Comparison of ENCODE assay signal across 21 cellular contexts in genomic region chr12:107484219-107484618, GRCh38.
DNase-seq lines count a peak whose midpoint lies in the region; ATAC-seq, FAIRE-seq and TF ChIP-seq lines count a peak whose summit lies in the region.
"Had no signal": no experiment of that assay in that cellular context is flagged by ENCODE, and none has a peak within 500 bp of the region (broad histone marks: within the 10 kb centered on the region; RNA-seq: fewer than 3 reads in every experiment).

No MANE protein-coding gene starts in this region.

- POLR2A ChIA-PET in HepG2 (lab: Yijun Ruan, JAX), result no interaction called here

- H3K4me1 ChIP-seq in HepG2 (ENCODE audit: insufficient read depth, low read length) (peaks cover 49% of the 10 kb centered on the region), right lobe of liver (peaks cover 0 to 6% (median 0%) of the 10 kb centered on the region in 4 donors), hepatocyte (ENCODE audit: insufficient read depth) (peaks cover 7% of the 10 kb centered on the region), thyroid gland (peaks cover 67 to 93% of the 10 kb centered on the region in 2 donors), upper lobe of left lung (peaks cover 0 to 8% (median 2%) of the 10 kb centered on the region in 4 donors)

- H3K4me3 ChIP-seq in HepG2 (replicated peaks in 1 of 3; ENCODE audit: insufficient read depth in 1 of 3, low read depth in 2 of 3, low read length in 3 of 3) (no peak overlapping the region), right lobe of liver (no peak overlapping the region), hepatocyte (no peak overlapping the region), thyroid gland (replicated peaks in 1 of 3) (no peak overlapping the region), upper lobe of left lung (no peak overlapping the region)

- no peaks in the 10 kb centered on the region for H3K9me2 ChIP-seq in hepatocyte (replicated peaks; ENCODE audit: insufficient read depth)

- H3K79me2 ChIP-seq in HepG2 (ENCODE audit: insufficient read depth, low read length), result no peaks in the 10 kb centered on the region
- no peaks in the 10 kb centered on the region for H3K79me2 ChIP-seq in hepatocyte

- H2AFZ ChIP-seq in HepG2 (ENCODE audit: low read length), result no peak overlapping the region
- H2AFZ ChIP-seq in hepatocyte, result no peak overlapping the region

- TF ChIP-seq CTCF in HepG2 (CRISPR knock-in tag; IDR thresholded peaks at IDR 0.05), result no peak
- no peak for TF ChIP-seq CTCF in right lobe of liver (IDR thresholded peaks at IDR 0.05)
- no peak for TF ChIP-seq CTCF in hepatocyte (IDR thresholded peaks at IDR 0.05; ENCODE audit: poor library complexity)
- TF ChIP-seq CTCF in thyroid gland (IDR thresholded peaks at IDR 0.05), result no peak
- TF ChIP-seq CTCF in upper lobe of left lung (IDR thresholded peaks at IDR 0.05), result no peak

- H3K4me2 ChIP-seq in HepG2 (ENCODE audit: low read depth, low read length), result peak overlapping the region; percentile 35; the same call in 1 of the 2 replicates
- H3K4me2 ChIP-seq in hepatocyte, result no peak overlapping the region

- H3K36me3 ChIP-seq in HepG2 (replicated peaks in 1 of 2; ENCODE audit: control insufficient read depth in 1 of 2, insufficient read depth in 2 of 2, low read length in 2 of 2), result no peaks in the 10 kb centered on the region
- no peaks in the 10 kb centered on the region for H3K36me3 ChIP-seq in right lobe of liver
- no peaks in the 10 kb centered on the region for H3K36me3 ChIP-seq in hepatocyte (replicated peaks; ENCODE audit: insufficient read depth, low read depth)
- H3K36me3 ChIP-seq in thyroid gland, result no peaks in the 10 kb centered on the region
- no peaks in the 10 kb centered on the region for H3K36me3 ChIP-seq in upper lobe of left lung

- DNase-seq in HepG2 (ENCODE audit: low spot score), result peak; percentile 21
- no peak for DNase-seq in right lobe of liver
- DNase-seq in ELR (ENCODE audit: low read depth), result peak; percentile 46
- peak; percentile 12 for DNase-seq in hepatocyte (ENCODE audit: low spot score)
- DNase-seq in thyroid gland, result no peak
- DNase-seq in upper lobe of left lung, result no peak
- DNase-seq: CD8-positive, alpha-beta memory T cell; GDM1; MV-4-11; NCI-H1417; NCI-H1694 treated with DMSO at 0.1 percent for 48 hours; NCI-H2081 treated with DMSO at 0.1 percent for 48 hours; NCI-H2171 treated with DMSO at 0.1 percent for 48 hours; NCI-H526; OCI-M1; Right ventricle myocardium superior had no signal

- H3K27me3 ChIP-seq in HepG2 (ENCODE audit: control insufficient read depth in 1 of 2, insufficient read depth in 2 of 2, low read length in 2 of 2) (no peaks in the 10 kb centered on the region), right lobe of liver (no peaks in the 10 kb centered on the region), hepatocyte (no peaks in the 10 kb centered on the region), thyroid gland (no peaks in the 10 kb centered on the region), upper lobe of left lung (no peaks in the 10 kb centered on the region)

- ATAC-seq in HepG2 (peak; percentile 41; the same call in 2 of the 3 replicates), right lobe of liver (no peak), HG03280 (IDR thresholded peaks at IDR 0.05; ENCODE audit: unreplicated experiment) (no peak), upper lobe of left lung (ENCODE audit: low FRiP score in 2 of 2) (no peak)

- H4K20me1 ChIP-seq in HepG2 (ENCODE audit: insufficient read depth, low read length) (0 out of 2 replicates have a peak, but pooled peaks cover 2% of the 10 kb centered on the region), hepatocyte (ENCODE audit: insufficient read depth, poor library complexity, severe bottlenecking) (no peaks in the 10 kb centered on the region)

- TF ChIP-seq POLR2A in HepG2 (IDR thresholded peaks at IDR 0.05; ENCODE audit: insufficient read depth in 1 of 2, low read depth in 2 of 2, low read length in 2 of 2) (no peak), right lobe of liver (IDR thresholded peaks at IDR 0.05) (no peak), thyroid gland (IDR thresholded peaks at IDR 0.05) (no peak), upper lobe of left lung (IDR thresholded peaks at IDR 0.05) (no peak)

- H3K9ac ChIP-seq in HepG2 (ENCODE audit: insufficient read depth, low read depth, low read length), result no peak overlapping the region

- TF ChIP-seq RAD21 in HepG2 (CRISPR knock-in tag; IDR thresholded peaks at IDR 0.05), result no peak

- FAIRE-seq in HepG2 (lab: Jason Lieb, UNC), result no peak
- FAIRE-seq: A204.1, GM18507, GM19239, RCC 7860 had no signal

- TF ChIP-seq EP300 in HepG2 (IDR thresholded peaks at IDR 0.05; ENCODE audit: low read depth in 2 of 2, low read length in 2 of 2) (no peak), HepG2 (CRISPR knock-in tag; IDR thresholded peaks at IDR 0.05; ENCODE audit: borderline replicate concordance) (no peak), upper lobe of left lung (IDR thresholded peaks at IDR 0.05) (no peak)

- WGBS in HepG2 (ENCODE audit: low lambda C conversion rate), result 15% methylated on average over 3 of the region's 3 CpGs
- WGBS in right lobe of liver (ENCODE audit: insufficient coverage, low coverage, low lambda C conversion rate, missing lambda C conversion rate), result 88% methylated on average over 3 of the region's 3 CpGs
- 70% methylated on average over 3 of the region's 3 CpGs for WGBS in hepatocyte (ENCODE audit: low lambda C conversion rate, missing lambda C conversion rate)
- 91 to 96% methylated on average over 3 of the region's 3 CpGs for WGBS in thyroid gland, 2 donors
- WGBS in upper lobe of left lung, 2 donors, result 86 to 89% methylated on average over 3 of the region's 3 CpGs

- CTCF ChIA-PET in HepG2 (lab: Yijun Ruan, JAX; ENCODE audit: low intra/inter-chr PET ratio, low total read pairs), result no interaction called here

- H3K9me3 ChIP-seq in HepG2 (ENCODE audit: low read length), result no peaks in the 10 kb centered on the region
- no peaks in the 10 kb centered on the region for H3K9me3 ChIP-seq in right lobe of liver
- H3K9me3 ChIP-seq in hepatocyte (ENCODE audit: low read depth), result no peaks in the 10 kb centered on the region
- H3K9me3 ChIP-seq in thyroid gland, result no peaks in the 10 kb centered on the region
- H3K9me3 ChIP-seq in upper lobe of left lung, result no peaks in the 10 kb centered on the region

- H3K27ac ChIP-seq in HepG2 (ENCODE audit: extremely low read length, insufficient read depth, low read length), result no peak overlapping the region
- H3K27ac ChIP-seq in right lobe of liver, result no peak overlapping the region
- H3K27ac ChIP-seq in hepatocyte, result no peak overlapping the region
- peak overlapping the region in 2 of 3 donors; percentile 68 to 95 for H3K27ac ChIP-seq in thyroid gland
- no peak overlapping the region for H3K27ac ChIP-seq in upper lobe of left lung

- no TSS peak for BruUV-seq in HepG2 (replicated peaks; lab: Mats Ljungman, UMichigan)

- in situ Hi-C loops in HepG2 (cut with HindIII; ENCODE audit: extremely low pct_ligation_motif_present, low pct_unique_long_range_greater_than_20kb), result no loop called here

- intact Hi-C loops in HepG2 (cut with micrococcal nuclease; ENCODE audit: unreplicated experiment), result no loop called here
- intact Hi-C loops in right lobe of liver (cut with DNase I), result no loop called here
- intact Hi-C loops in thyroid gland (cut with DNase I), result no loop called here

TF ChIP-seq in HepG2, 621 proteins besides CTCF, POLR2A, EP300 and RAD21 (continues in another document):
- no peak for TF ChIP-seq TAF1 (CRISPR knock-in tag; IDR thresholded peaks at IDR 0.05)
- no peak for TF ChIP-seq XRCC5 (optimal IDR thresholded peaks at IDR 0.05; ENCODE audit: low read length)
- TF ChIP-seq GRHL1 (CRISPR knock-in tag; conservative IDR thresholded peaks at IDR 0.05), result no peak
- TF ChIP-seq YY1 (IDR thresholded peaks at IDR 0.05; ENCODE audit: insufficient read depth, insufficient replicate concordance, low read depth, low read length), result no peak
- TF ChIP-seq, protein P1, sequence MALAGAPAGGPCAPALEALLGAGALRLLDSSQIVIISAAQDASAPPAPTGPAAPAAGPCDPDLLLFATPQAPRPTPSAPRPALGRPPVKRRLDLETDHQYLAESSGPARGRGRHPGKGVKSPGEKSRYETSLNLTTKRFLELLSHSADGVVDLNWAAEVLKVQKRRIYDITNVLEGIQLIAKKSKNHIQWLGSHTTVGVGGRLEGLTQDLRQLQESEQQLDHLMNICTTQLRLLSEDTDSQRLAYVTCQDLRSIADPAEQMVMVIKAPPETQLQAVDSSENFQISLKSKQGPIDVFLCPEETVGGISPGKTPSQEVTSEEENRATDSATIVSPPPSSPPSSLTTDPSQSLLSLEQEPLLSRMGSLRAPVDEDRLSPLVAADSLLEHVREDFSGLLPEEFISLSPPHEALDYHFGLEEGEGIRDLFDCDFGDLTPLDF (CRISPR knock-in tag; IDR thresholded peaks at IDR 0.05), result no peak
- TF ChIP-seq UBTF (CRISPR knock-in tag; IDR thresholded peaks at IDR 0.05), result no peak

Comparison
In these comparisons a context has a peak if more than half of its experiments do, and no peak if none do; other contexts are left out.
1. DNase-seq: peak in HepG2 (single experiment), ELR (single experiment) and hepatocyte (single experiment); none in right lobe of liver (0 of 3), thyroid gland (0 of 2) and upper lobe of left lung (0 of 2).
2. H3K27ac ChIP-seq: peak in thyroid gland (2 of 3); none in HepG2 (single experiment), right lobe of liver (0 of 3), hepatocyte (single experiment) and upper lobe of left lung (0 of 4).